Comparison of ENCODE assay signal across 24 cellular contexts in the genomic region with DNA sequence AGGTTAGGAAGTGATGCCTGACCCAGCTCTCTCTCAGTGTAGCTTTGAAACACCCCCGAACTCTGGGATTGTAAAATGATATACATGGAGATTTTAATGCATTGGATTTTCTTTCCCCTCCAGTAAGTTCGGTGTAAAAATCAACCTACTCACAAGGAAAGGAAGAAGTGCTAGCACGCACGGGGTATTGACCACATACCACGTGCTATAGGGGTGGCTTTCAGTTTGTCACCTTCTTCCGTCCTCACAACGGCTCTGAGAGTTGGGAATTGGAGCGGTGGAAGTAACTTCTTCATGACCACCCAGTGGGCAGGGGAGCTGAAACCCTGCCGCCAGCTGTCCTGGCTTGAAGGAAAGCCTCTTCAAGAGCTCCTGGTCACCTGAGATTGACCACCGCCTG.
DNase-seq lines count a peak whose midpoint lies in the region; ATAC-seq, FAIRE-seq and TF ChIP-seq lines count a peak whose summit lies in the region.
"Had no signal": no experiment of that assay in that cellular context is flagged by ENCODE, and none has a peak within 500 bp of the region (broad histone marks: within the 10 kb centered on the region; RNA-seq: fewer than 3 reads in every experiment).

No MANE protein-coding gene starts in this region.

- no peak overlapping the region for H2BK15ac ChIP-seq in H1 (ENCODE audit: low read length)

- H3K9me3 Mint-ChIP-seq in GM23338, result no peaks in the 10 kb centered on the region
- no peaks in the 10 kb centered on the region for H3K9me3 Mint-ChIP-seq in nephron
- H3K9me3 Mint-ChIP-seq: CD4-positive, CD25-positive, alpha-beta regulatory T cell; CD8-positive, alpha-beta memory T cell; HFFc6 had no signal

- no peak for TF ChIP-seq RAD21 in H1 (IDR thresholded peaks at IDR 0.05 in 1 of 2, conservative IDR thresholded peaks at IDR 0.05 in 1 of 2; ENCODE audit: low read depth in 2 of 2, low read length in 2 of 2)

- FAIRE-seq in H1 (lab: Jason Lieb, UNC) (no peak), HTR-8/SVneo (lab: Jason Lieb, UNC) (no peak)
- FAIRE-seq: GM12878 had no signal

- H3K27ac Mint-ChIP-seq in GM23338 (peak overlapping the region; percentile 74; the same call in 1 of the 2 replicates), nephron (peak overlapping the region in 2 of 3 experiments; percentile 70 to 87)
- H3K27ac Mint-ChIP-seq: CD4-positive, CD25-positive, alpha-beta regulatory T cell; HFFc6 had no signal

- 0 out of 2 replicates have a peak overlapping the region, but pooled peaks have one; percentile 6 for H2BK5ac ChIP-seq in H1 (ENCODE audit: low read depth, low read length)

- TF ChIP-seq CTCF in GM23338 (conservative IDR thresholded peaks at IDR 0.05; ENCODE audit: low read depth in 2 of 2) (no peak), H1 (IDR thresholded peaks at IDR 0.05; ENCODE audit: control extremely low read depth in 1 of 3, insufficient read depth in 1 of 3, low read depth in 1 of 3, low read length in 3 of 3) (no peak), nephron (IDR thresholded peaks at IDR 0.05; ENCODE audit: unreplicated experiment in 3 of 3) (no peak), adrenal gland (IDR thresholded peaks at IDR 0.05) (no peak)

- 90% methylated on average over 10 of the region's 10 CpGs; no CpG with 5 or more reads in 1 of the 2 experiments for WGBS in H1 (ENCODE audit: extremely low coverage in 1 of 2, insufficient coverage in 1 of 2, insufficient read length in 1 of 2, insufficient replicate concordance in 2 of 2, low coverage in 1 of 2, low lambda C conversion rate in 2 of 2, missing lambda C conversion rate in 1 of 2), 2 experiments
- WGBS in adrenal gland, 4 donors, result 89 to 92% (median 90%) methylated on average over 9 to 10 of the region's 10 CpGs

- H2AFZ ChIP-seq in GM23338 (no peak overlapping the region), H1 (ENCODE audit: low read length) (no peak overlapping the region)
- H2AFZ ChIP-seq: GM23248 had no signal

- no peak overlapping the region for H2BK20ac ChIP-seq in H1 (ENCODE audit: low read length)

- H3K36me3 ChIP-seq in GM23338 (ENCODE audit: insufficient read depth) (no peaks in the 10 kb centered on the region), H1 (ENCODE audit: control insufficient read depth in 2 of 4, insufficient read depth in 4 of 4, low read length in 3 of 4) (no peaks in the 10 kb centered on the region), adrenal gland (replicated peaks in 1 of 2) (no peaks in the 10 kb centered on the region)
- H3K36me3 ChIP-seq: BE2C had no signal

- H3K9ac ChIP-seq in H1 (replicated peaks in 1 of 4; ENCODE audit: extremely low read depth in 1 of 4, low read depth in 3 of 4, low read length in 3 of 4), result no peak overlapping the region
- H3K9ac ChIP-seq: GM23248 had no signal

- H3K27me3 Mint-ChIP-seq in GM23338 (ENCODE audit: insufficient read depth, low read depth, poor library complexity) (no peaks in the 10 kb centered on the region), nephron (ENCODE audit: low read depth) (peaks cover 9% of the 10 kb centered on the region)
- H3K27me3 Mint-ChIP-seq: CD8-positive, alpha-beta memory T cell had no signal

- no peaks in the 10 kb centered on the region for H3K79me2 ChIP-seq in GM23338 (replicated peaks; ENCODE audit: insufficient read depth)
- no peaks in the 10 kb centered on the region for H3K79me2 ChIP-seq in H1 (ENCODE audit: control insufficient read depth in 1 of 2, insufficient read depth in 2 of 2, low read length in 2 of 2)

- no peaks in the 10 kb centered on the region for H3K9me2 ChIP-seq in GM23338 (ENCODE audit: insufficient read depth)

- no peak overlapping the region for H2BK120ac ChIP-seq in H1 (replicated peaks; ENCODE audit: low read depth, low read length)

- no peak for TF ChIP-seq EP300 in H1 (IDR thresholded peaks at IDR 0.05; ENCODE audit: borderline replicate concordance in 1 of 2, low read depth in 2 of 2, low read length in 2 of 2)

- H3K27me3 ChIP-seq in GM23338 (ENCODE audit: insufficient read depth), result no peaks in the 10 kb centered on the region
- no peaks in the 10 kb centered on the region for H3K27me3 ChIP-seq in H1 (replicated peaks in 1 of 4; ENCODE audit: control insufficient read depth in 3 of 4, extremely low read depth in 1 of 4, insufficient read depth in 3 of 4, low read length in 3 of 4)
- no peaks in the 10 kb centered on the region for H3K27me3 ChIP-seq in adrenal gland

- H4K20me1 ChIP-seq in GM23338 (replicated peaks; ENCODE audit: insufficient read depth) (no peaks in the 10 kb centered on the region), H1 (replicated peaks in 1 of 2; ENCODE audit: control insufficient read depth in 1 of 2, insufficient read depth in 2 of 2, low read length in 2 of 2) (no peaks in the 10 kb centered on the region)

- CTCF ChIA-PET in H1 (lab: Charles Lee; ENCODE audit: partially characterized antibody), result interaction anchor here (0.7 to 1.4 kb wide), 5 partner anchors 27 to 492 kb away, joined by 3 to 6 read pairs (median 3); no protein-coding TSS in a partner anchor

- no peaks in the 10 kb centered on the region for H3K79me1 ChIP-seq in H1 (ENCODE audit: low read depth, low read length)

- no peak overlapping the region for H4K5ac ChIP-seq in H1 (ENCODE audit: insufficient read length, low read depth, low read length)

- H3K4me3 Mint-ChIP-seq in GM23338, result no peak overlapping the region
- no peak overlapping the region for H3K4me3 Mint-ChIP-seq in nephron
- H3K4me3 Mint-ChIP-seq: CD4-positive, CD25-positive, alpha-beta regulatory T cell; CD8-positive, alpha-beta memory T cell; HFFc6 had no signal

- DNase-seq in GM23338 (ENCODE audit: low spot score) (no peak), H1 (ENCODE audit: low read depth in 1 of 2, low spot score in 2 of 2) (no peak), ureter (ENCODE audit: low spot score) (peak; percentile 12), HTR-8/SVneo (ENCODE audit: insufficient read length, low spot score) (no peak), NCI-H1092 (lab: John Stamatoyannopoulos, UW) (no peak), adrenal gland (no peak)
- DNase-seq: ACHN; BE2C; C1 segment of cervical spinal cord; CD4-positive, CD25-positive, alpha-beta regulatory T cell; CD8-positive, alpha-beta memory T cell; COR-L47; DMS 273 treated with DMSO at 0.1 percent for 48 hours; DMS53; DND-41; EL; GM23248; H7; HFFc6; IMR-90 had no signal

- no peak overlapping the region for H4K91ac ChIP-seq in H1 (replicated peaks; ENCODE audit: insufficient read length, low read length)

- TF ChIP-seq POLR2A in H1 (IDR thresholded peaks at IDR 0.05; ENCODE audit: control extremely low read depth in 1 of 2, low read depth in 2 of 2, low read length in 2 of 2), result no peak
- no peak for TF ChIP-seq POLR2A in adrenal gland (IDR thresholded peaks at IDR 0.05)

- no peak overlapping the region for H3K14ac ChIP-seq in H1 (ENCODE audit: insufficient read length)

- no peaks in the 10 kb centered on the region for H3F3A ChIP-seq in GM23338 (replicated peaks; ENCODE audit: low read depth)

- intact Hi-C loops in adrenal gland (cut with DNase I), result no loop called here

- no peak for ATAC-seq in GM23338
- ATAC-seq: GM12878, HCT116 had no signal

- H3K4me3 ChIP-seq in GM23338 (no peak overlapping the region), H1 (ENCODE audit: extremely low read depth in 1 of 4, insufficient read depth in 2 of 4, low read depth in 3 of 4, low read length in 4 of 4) (no peak overlapping the region), adrenal gland (no peak overlapping the region)
- H3K4me3 ChIP-seq: GM12878, GM23248 had no signal

- no peak overlapping the region for H4K8ac ChIP-seq in H1 (ENCODE audit: extremely low read depth, insufficient read depth, low read length)

- H3K27ac ChIP-seq in GM23338 (ENCODE audit: low read depth) (no peak overlapping the region), H1 (ENCODE audit: low read depth, low read length) (no peak overlapping the region), adrenal gland (no peak overlapping the region)
- H3K27ac ChIP-seq: GM23248, HL-60 had no signal

- H3K23ac ChIP-seq in H1 (ENCODE audit: insufficient read length), result no peak overlapping the region

- H3K23me2 ChIP-seq in H1 (ENCODE audit: low read depth, low read length), result no peaks in the 10 kb centered on the region

- H2AK5ac ChIP-seq in H1 (ENCODE audit: low read depth, low read length), result no peak overlapping the region

- 0 out of 3 replicates have a peak, but pooled peaks cover 5% of the 10 kb centered on the region for H3K4me1 Mint-ChIP-seq in GM23338
- peaks cover 13% of the 10 kb centered on the region for H3K4me1 Mint-ChIP-seq in nephron
- H3K4me1 Mint-ChIP-seq: CD4-positive, CD25-positive, alpha-beta regulatory T cell had no signal

- no peak overlapping the region for H3K18ac ChIP-seq in H1 (ENCODE audit: extremely low read depth, low read length)

- no peaks in the 10 kb centered on the region for H3K36me3 Mint-ChIP-seq in GM23338 (ENCODE audit: low read depth)
- no peaks in the 10 kb centered on the region for H3K36me3 Mint-ChIP-seq in nephron (ENCODE audit: low read depth)
- H3K36me3 Mint-ChIP-seq: CD4-positive, CD25-positive, alpha-beta regulatory T cell had no signal

- H3K4ac ChIP-seq in H1 (replicated peaks; ENCODE audit: insufficient read length, low read depth, low read length), result no peak overlapping the region

- H2BK12ac ChIP-seq in H1 (ENCODE audit: low read depth, low read length), result no peak overlapping the region

- no peak overlapping the region for H3K56ac ChIP-seq in H1 (replicated peaks; ENCODE audit: insufficient read length, low read depth, low read length)

- H3K9me3 ChIP-seq in H1 (ENCODE audit: insufficient read depth in 2 of 2, low read depth in 1 of 2, low read length in 1 of 2) (no peaks in the 10 kb centered on the region), adrenal gland (replicated peaks in 1 of 3) (no peaks in the 10 kb centered on the region)
- H3K9me3 ChIP-seq: BE2C had no signal

- POLR2A ChIA-PET in H1 (lab: Charles Lee; ENCODE audit: partially characterized antibody), result interaction anchor here (0.7 kb wide), 1 partner anchor 9 kb away, joined by 3 read pairs; no protein-coding TSS in a partner anchor

- H3K4me2 ChIP-seq in GM23338, result no peak overlapping the region
- H3K4me2 ChIP-seq in H1 (ENCODE audit: insufficient read depth in 1 of 2, low read depth in 2 of 2, low read length in 2 of 2), result no peak overlapping the region

- H3K4me1 ChIP-seq in GM23338 (ENCODE audit: insufficient read depth) (no peaks in the 10 kb centered on the region), H1 (replicated peaks in 1 of 4; ENCODE audit: control insufficient read depth in 3 of 4, insufficient read depth in 4 of 4, low read length in 3 of 4) (no peaks in the 10 kb centered on the region), adrenal gland (replicated peaks in 1 of 2) (no peaks in the 10 kb centered on the region)
- H3K4me1 ChIP-seq: BE2C had no signal

TF ChIP-seq in GM23338, 12 proteins besides CTCF, POLR2A, EP300 and RAD21:
- TF ChIP-seq POLR2AphosphoS5 (IDR thresholded peaks at IDR 0.05; ENCODE audit: low read depth) (no peak), EZH2phosphoT487 (IDR thresholded peaks at IDR 0.05; ENCODE audit: unreplicated experiment) (no peak)

TF ChIP-seq in H1, 55 proteins besides CTCF, POLR2A, EP300 and RAD21 (continues in another document):
- TF ChIP-seq TAF1 (IDR thresholded peaks at IDR 0.05; ENCODE audit: low read depth, low read length) (no peak), CBX8 (IDR thresholded peaks at IDR 0.05; ENCODE audit: borderline replicate concordance, low read depth, low read length) (no peak), BACH1 (IDR thresholded peaks at IDR 0.05; ENCODE audit: low read length) (no peak), RNF2 (IDR thresholded peaks at IDR 0.05; ENCODE audit: borderline replicate concordance, low read depth, low read length, missing control alignments, poor library complexity, severe bottlenecking) (no peak)
